In the genomic region with DNA sequence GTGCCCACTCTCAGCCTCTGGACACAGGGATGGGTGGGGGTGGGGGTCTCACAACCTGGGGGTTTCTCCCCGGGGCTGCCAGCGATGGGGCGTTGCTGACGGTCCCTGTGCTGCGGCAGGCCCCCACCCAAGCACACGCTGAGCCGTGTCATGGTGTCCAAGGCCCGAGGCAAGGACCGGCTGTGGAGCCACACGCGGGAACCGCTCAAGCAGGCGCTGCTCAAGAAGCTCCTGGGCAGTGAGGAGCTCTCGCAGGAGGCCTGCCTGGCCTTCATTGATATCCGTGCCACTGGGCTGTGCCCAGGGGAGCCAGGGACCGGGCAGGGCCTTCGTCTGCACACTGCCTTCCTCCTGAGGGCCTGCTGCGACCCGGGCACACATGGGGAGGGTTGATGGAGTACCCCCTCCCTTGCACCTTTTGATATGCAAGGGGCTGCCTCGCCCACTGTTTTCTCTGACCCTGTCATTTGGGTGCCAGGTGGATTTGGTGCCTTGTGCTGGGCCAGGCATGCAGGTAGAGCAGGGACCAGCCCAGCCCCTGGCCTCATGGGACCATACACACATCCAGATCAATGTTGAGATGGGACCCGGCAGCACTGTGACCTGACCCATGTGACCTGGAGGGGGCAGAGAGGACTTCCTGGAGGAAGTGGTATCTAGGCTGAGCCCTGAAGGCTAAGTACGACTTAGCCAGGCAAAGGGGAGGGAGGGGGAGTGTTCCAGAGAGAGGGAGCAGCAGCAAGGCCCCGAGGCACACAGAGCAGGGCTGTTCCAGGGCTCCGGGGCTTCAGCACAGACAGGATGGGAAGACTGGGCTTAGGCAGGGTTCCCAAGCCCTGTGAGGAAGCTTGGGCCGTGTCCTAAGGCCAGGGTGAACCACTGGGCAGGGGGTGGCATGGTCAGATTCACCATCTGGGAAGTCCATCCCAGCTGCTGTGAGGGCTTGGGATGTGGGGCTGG, we compare ENCODE assay signal across 2 cellular contexts.
TF ChIP-seq lines count a peak whose summit lies in the region.

No MANE protein-coding gene starts in this region.

TF ChIP-seq in IMR-90, 13 proteins besides CTCF, POLR2A, EP300 and RAD21:
- no peak for TF ChIP-seq FOS (IDR thresholded peaks at IDR 0.05; ENCODE audit: low read depth, low read length)
- no peak for TF ChIP-seq BHLHE40 (IDR thresholded peaks at IDR 0.05; ENCODE audit: low read depth, low read length)
- no peak for TF ChIP-seq CEBPB (IDR thresholded peaks at IDR 0.05; ENCODE audit: low read depth, low read length)
- TF ChIP-seq RFX5 (IDR thresholded peaks at IDR 0.05; ENCODE audit: low read depth, low read length), result no peak
- TF ChIP-seq MAZ (IDR thresholded peaks at IDR 0.05; ENCODE audit: borderline replicate concordance, low read depth, low read length), result no peak
- TF ChIP-seq, protein P1, sequence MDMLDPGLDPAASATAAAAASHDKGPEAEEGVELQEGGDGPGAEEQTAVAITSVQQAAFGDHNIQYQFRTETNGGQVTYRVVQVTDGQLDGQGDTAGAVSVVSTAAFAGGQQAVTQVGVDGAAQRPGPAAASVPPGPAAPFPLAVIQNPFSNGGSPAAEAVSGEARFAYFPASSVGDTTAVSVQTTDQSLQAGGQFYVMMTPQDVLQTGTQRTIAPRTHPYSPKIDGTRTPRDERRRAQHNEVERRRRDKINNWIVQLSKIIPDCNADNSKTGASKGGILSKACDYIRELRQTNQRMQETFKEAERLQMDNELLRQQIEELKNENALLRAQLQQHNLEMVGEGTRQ (IDR thresholded peaks at IDR 0.05; ENCODE audit: low read depth, low read length), result no peak
- TF ChIP-seq NFE2L2 (IDR thresholded peaks at IDR 0.05; ENCODE audit: low read depth, low read length), result no peak
- TF ChIP-seq SMC3 (IDR thresholded peaks at IDR 0.05; ENCODE audit: low read depth, low read length), result no peak
- TF ChIP-seq MXI1 (IDR thresholded peaks at IDR 0.05; ENCODE audit: borderline replicate concordance, low read depth, low read length), result no peak
- TF ChIP-seq RCOR1 (IDR thresholded peaks at IDR 0.05; ENCODE audit: insufficient replicate concordance, low read length), result no peak
- TF ChIP-seq MAFK (IDR thresholded peaks at IDR 0.05; ENCODE audit: low read depth, low read length), result no peak
- no peak for TF ChIP-seq CHD1 (IDR thresholded peaks at IDR 0.05; ENCODE audit: low read depth, low read length)
- TF ChIP-seq, protein P2, sequence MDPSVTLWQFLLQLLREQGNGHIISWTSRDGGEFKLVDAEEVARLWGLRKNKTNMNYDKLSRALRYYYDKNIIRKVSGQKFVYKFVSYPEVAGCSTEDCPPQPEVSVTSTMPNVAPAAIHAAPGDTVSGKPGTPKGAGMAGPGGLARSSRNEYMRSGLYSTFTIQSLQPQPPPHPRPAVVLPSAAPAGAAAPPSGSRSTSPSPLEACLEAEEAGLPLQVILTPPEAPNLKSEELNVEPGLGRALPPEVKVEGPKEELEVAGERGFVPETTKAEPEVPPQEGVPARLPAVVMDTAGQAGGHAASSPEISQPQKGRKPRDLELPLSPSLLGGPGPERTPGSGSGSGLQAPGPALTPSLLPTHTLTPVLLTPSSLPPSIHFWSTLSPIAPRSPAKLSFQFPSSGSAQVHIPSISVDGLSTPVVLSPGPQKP (IDR thresholded peaks at IDR 0.05; ENCODE audit: borderline replicate concordance, low read depth, low read length), result no peak

TF ChIP-seq in K562, 482 proteins besides CTCF, POLR2A, EP300 and RAD21:
- TF ChIP-seq XRCC4 (IDR thresholded peaks at IDR 0.05; ENCODE audit: extremely low read depth, insufficient read depth, insufficient read length), result no peak
- TF ChIP-seq SMAD3 (CRISPR knock-in tag; conservative IDR thresholded peaks at IDR 0.05), result no peak
- peak; percentile 83 for TF ChIP-seq ZFP36 (IDR thresholded peaks at IDR 0.05; ENCODE audit: low read depth, low read length, partially characterized antibody)
- no peak for TF ChIP-seq ILK (tag; IDR thresholded peaks at IDR 0.05; ENCODE audit: borderline replicate concordance, low read depth)
- TF ChIP-seq, protein P1 (CRISPR knock-in tag; IDR thresholded peaks at IDR 0.05), result peak; percentile 11; the same call in 1 of the 2 replicates
- TF ChIP-seq CBX8 (IDR thresholded peaks at IDR 0.05; ENCODE audit: borderline replicate concordance, extremely low read depth, low read depth, low read length, poor library complexity, severe bottlenecking), result no peak
- TF ChIP-seq HDGF (IDR thresholded peaks at IDR 0.05), result no peak
- no peak for TF ChIP-seq BCL6 (CRISPR knock-in tag; IDR thresholded peaks at IDR 0.05)
